1 cellular context compared by ENCODE assay signal in genomic region chr9:36149197-36149596, GRCh38.
A peak's percentile ranks its signal among the peaks of the same experiment; 100 is the strongest.
TF ChIP-seq lines count a peak whose summit lies in the region.

No MANE protein-coding gene starts in this region.

TF ChIP-seq in SK-N-SH, 30 proteins besides CTCF, POLR2A, EP300 and RAD21 (continued from another document):
- TF ChIP-seq, protein P1, sequence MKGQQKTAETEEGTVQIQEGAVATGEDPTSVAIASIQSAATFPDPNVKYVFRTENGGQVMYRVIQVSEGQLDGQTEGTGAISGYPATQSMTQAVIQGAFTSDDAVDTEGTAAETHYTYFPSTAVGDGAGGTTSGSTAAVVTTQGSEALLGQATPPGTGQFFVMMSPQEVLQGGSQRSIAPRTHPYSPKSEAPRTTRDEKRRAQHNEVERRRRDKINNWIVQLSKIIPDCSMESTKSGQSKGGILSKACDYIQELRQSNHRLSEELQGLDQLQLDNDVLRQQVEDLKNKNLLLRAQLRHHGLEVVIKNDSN (IDR thresholded peaks at IDR 0.05; ENCODE audit: borderline replicate concordance, low read depth) = no peak
- TF ChIP-seq NRF1 (IDR thresholded peaks at IDR 0.05; ENCODE audit: low read depth, low read length) = no peak
- TF ChIP-seq, protein P2, sequence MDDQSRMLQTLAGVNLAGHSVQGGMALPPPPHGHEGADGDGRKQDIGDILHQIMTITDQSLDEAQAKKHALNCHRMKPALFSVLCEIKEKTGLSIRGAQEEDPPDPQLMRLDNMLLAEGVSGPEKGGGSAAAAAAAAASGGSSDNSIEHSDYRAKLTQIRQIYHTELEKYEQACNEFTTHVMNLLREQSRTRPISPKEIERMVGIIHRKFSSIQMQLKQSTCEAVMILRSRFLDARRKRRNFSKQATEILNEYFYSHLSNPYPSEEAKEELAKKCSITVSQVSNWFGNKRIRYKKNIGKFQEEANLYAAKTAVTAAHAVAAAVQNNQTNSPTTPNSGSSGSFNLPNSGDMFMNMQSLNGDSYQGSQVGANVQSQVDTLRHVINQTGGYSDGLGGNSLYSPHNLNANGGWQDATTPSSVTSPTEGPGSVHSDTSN (IDR thresholded peaks at IDR 0.05) = no peak
- TF ChIP-seq YY1 (IDR thresholded peaks at IDR 0.05; ENCODE audit: low read depth) = no peak
- TF ChIP-seq TCF12 (IDR thresholded peaks at IDR 0.05) = no peak
- TF ChIP-seq FOSL2 (IDR thresholded peaks at IDR 0.05; ENCODE audit: borderline replicate concordance, low read depth) = peak; percentile 83
- TF ChIP-seq EZH2phosphoT487 (IDR thresholded peaks at IDR 0.05; ENCODE audit: borderline replicate concordance, low read depth) = no peak
- no peak for TF ChIP-seq IRF3 (IDR thresholded peaks at IDR 0.05; ENCODE audit: low read depth, low read length)
- no peak for TF ChIP-seq RCOR1 (IDR thresholded peaks at IDR 0.05; ENCODE audit: low read length)
- TF ChIP-seq TEAD4 (IDR thresholded peaks at IDR 0.05; ENCODE audit: borderline replicate concordance, insufficient read depth) = 0 out of 2 replicates have a peak, but pooled peaks have one; percentile 32
- no peak for TF ChIP-seq ELF1 (IDR thresholded peaks at IDR 0.05)
- TF ChIP-seq CHD2 (IDR thresholded peaks at IDR 0.05; ENCODE audit: low read length, partially characterized antibody) = no peak
- no peak for TF ChIP-seq RFX5 (IDR thresholded peaks at IDR 0.05; ENCODE audit: low read length)
- TF ChIP-seq, protein P3, sequence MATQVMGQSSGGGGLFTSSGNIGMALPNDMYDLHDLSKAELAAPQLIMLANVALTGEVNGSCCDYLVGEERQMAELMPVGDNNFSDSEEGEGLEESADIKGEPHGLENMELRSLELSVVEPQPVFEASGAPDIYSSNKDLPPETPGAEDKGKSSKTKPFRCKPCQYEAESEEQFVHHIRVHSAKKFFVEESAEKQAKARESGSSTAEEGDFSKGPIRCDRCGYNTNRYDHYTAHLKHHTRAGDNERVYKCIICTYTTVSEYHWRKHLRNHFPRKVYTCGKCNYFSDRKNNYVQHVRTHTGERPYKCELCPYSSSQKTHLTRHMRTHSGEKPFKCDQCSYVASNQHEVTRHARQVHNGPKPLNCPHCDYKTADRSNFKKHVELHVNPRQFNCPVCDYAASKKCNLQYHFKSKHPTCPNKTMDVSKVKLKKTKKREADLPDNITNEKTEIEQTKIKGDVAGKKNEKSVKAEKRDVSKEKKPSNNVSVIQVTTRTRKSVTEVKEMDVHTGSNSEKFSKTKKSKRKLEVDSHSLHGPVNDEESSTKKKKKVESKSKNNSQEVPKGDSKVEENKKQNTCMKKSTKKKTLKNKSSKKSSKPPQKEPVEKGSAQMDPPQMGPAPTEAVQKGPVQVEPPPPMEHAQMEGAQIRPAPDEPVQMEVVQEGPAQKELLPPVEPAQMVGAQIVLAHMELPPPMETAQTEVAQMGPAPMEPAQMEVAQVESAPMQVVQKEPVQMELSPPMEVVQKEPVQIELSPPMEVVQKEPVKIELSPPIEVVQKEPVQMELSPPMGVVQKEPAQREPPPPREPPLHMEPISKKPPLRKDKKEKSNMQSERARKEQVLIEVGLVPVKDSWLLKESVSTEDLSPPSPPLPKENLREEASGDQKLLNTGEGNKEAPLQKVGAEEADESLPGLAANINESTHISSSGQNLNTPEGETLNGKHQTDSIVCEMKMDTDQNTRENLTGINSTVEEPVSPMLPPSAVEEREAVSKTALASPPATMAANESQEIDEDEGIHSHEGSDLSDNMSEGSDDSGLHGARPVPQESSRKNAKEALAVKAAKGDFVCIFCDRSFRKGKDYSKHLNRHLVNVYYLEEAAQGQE (IDR thresholded peaks at IDR 0.05; ENCODE audit: low read depth, low read length) = no peak
- no peak for TF ChIP-seq SIN3A (IDR thresholded peaks at IDR 0.05; ENCODE audit: borderline replicate concordance, low read depth, low read length)
TF ChIP-seq in SK-N-SH: peak in this region for 3.
